Comparison of ENCODE assay signal across 31 cellular contexts in genomic region chr13:73601708-73602107, GRCh38.
"Had no signal": no experiment of that assay in that cellular context is flagged by ENCODE, and none has a peak within 500 bp of the region (broad histone marks: within the 10 kb centered on the region; RNA-seq: fewer than 3 reads in every experiment).

No MANE protein-coding gene starts in this region.

- H3K36me3 Mint-ChIP-seq: activated naive CD8-positive, alpha-beta T cell treated with anti-CD3 and anti-CD28 coated beads for 36 hours had no signal

- H3K36me3 ChIP-seq: adrenal gland, esophagus squamous epithelium had no signal

- H3K4me1 Mint-ChIP-seq: activated CD4-positive, alpha-beta T cell treated with anti-CD3 and anti-CD28 coated beads, Interleukin-2, amount 10 ng/mL, durations not matched to agents 7 days and 5 days; activated naive CD8-positive, alpha-beta T cell treated with anti-CD3 and anti-CD28 coated beads for 36 hours; activated naive CD8-positive, alpha-beta T cell treated with anti-CD3 and anti-CD28 coated beads, Interleukin-2, amount 50 U/mL, for 24 hours had no signal

- H3K27me3 Mint-ChIP-seq: activated CD4-positive, alpha-beta T cell treated with anti-CD3 and anti-CD28 coated beads, Interleukin-2, amount 10 ng/mL, durations not matched to agents 7 days and 5 days; activated CD8-positive, alpha-beta T cell treated with anti-CD3 and anti-CD28 coated beads for 36 hours; activated naive CD8-positive, alpha-beta T cell treated with anti-CD3 and anti-CD28 coated beads for 36 hours; activated naive CD8-positive, alpha-beta T cell treated with anti-CD3 and anti-CD28 coated beads, Interleukin-2, amount 50 U/mL, for 24 hours had no signal

- H3K9me3 Mint-ChIP-seq: activated T-helper 2 cell treated with anti-CD3 and anti-CD28 coated beads, Interferon-gamma antibody, Interleukin-2, Interleukin-4, amounts not matched to agents 10 μg/mL and 5 μg/mL and 100 μg/mL, durations not matched to agents 14 hours and 24 hours and 36 hours; effector memory CD8-positive, alpha-beta T cell had no signal

- H3K4me3 Mint-ChIP-seq: activated CD4-positive, alpha-beta T cell treated with anti-CD3 and anti-CD28 coated beads, Interleukin-2, amount 10 ng/mL, durations not matched to agents 7 days and 5 days; activated CD8-positive, alpha-beta T cell treated with anti-CD3 and anti-CD28 coated beads for 36 hours; activated naive CD4-positive, alpha-beta T cell treated with anti-CD3 and anti-CD28 coated beads for 36 hours; activated naive CD4-positive, alpha-beta T cell treated with anti-CD3 and anti-CD28 coated beads, Interleukin-2, amount 50 U/mL, for 24 hours; activated naive CD8-positive, alpha-beta T cell treated with anti-CD3 and anti-CD28 coated beads for 36 hours; activated naive CD8-positive, alpha-beta T cell treated with anti-CD3 and anti-CD28 coated beads, Interleukin-2, amount 50 U/mL, for 24 hours; activated T-helper 1 cell treated with anti-CD3 and anti-CD28 coated beads, Interleukin-12 subunit alpha, Interleukin-12 subunit beta, Interleukin-2, Interleukin-4 antibody, amounts not matched to agents 30 ng/mL and 10 ng/mL and 1 ng/mL, durations not matched to agents 14 hours and 24 hours and 36 hours; effector memory CD8-positive, alpha-beta T cell; T-helper 1 cell treated with Interleukin-12 subunit alpha and Interleukin-12 subunit beta and Interleukin-4 antibody, amounts not matched to agents 30 μg/mL and 1 μg/mL, for 36 hours; WTC11 had no signal

- H3K4me1 ChIP-seq: adrenal gland, body of pancreas had no signal

- H3K27ac Mint-ChIP-seq: activated CD4-positive, alpha-beta T cell treated with anti-CD3 and anti-CD28 coated beads, Interleukin-2, amount 10 ng/mL, durations not matched to agents 7 days and 5 days; activated CD8-positive, alpha-beta T cell treated with anti-CD3 and anti-CD28 coated beads for 36 hours; activated naive CD4-positive, alpha-beta T cell treated with anti-CD3 and anti-CD28 coated beads for 36 hours; activated naive CD4-positive, alpha-beta T cell treated with anti-CD3 and anti-CD28 coated beads, Interleukin-2, amount 50 U/mL, for 24 hours; activated naive CD8-positive, alpha-beta T cell treated with anti-CD3 and anti-CD28 coated beads for 36 hours; activated naive CD8-positive, alpha-beta T cell treated with anti-CD3 and anti-CD28 coated beads, Interleukin-2, amount 50 U/mL, for 24 hours; activated T-helper 1 cell treated with anti-CD3 and anti-CD28 coated beads, Interleukin-12 subunit alpha, Interleukin-12 subunit beta, Interleukin-2, Interleukin-4 antibody, amounts not matched to agents 30 ng/mL and 10 ng/mL and 1 ng/mL, durations not matched to agents 14 hours and 24 hours and 36 hours; activated T-helper 2 cell treated with anti-CD3 and anti-CD28 coated beads, Interferon-gamma antibody, Interleukin-2, Interleukin-4, amounts not matched to agents 10 μg/mL and 5 μg/mL and 100 μg/mL, durations not matched to agents 14 hours and 24 hours and 36 hours; effector memory CD8-positive, alpha-beta T cell; T-helper 1 cell treated with Interleukin-12 subunit alpha and Interleukin-12 subunit beta and Interleukin-4 antibody, amounts not matched to agents 30 μg/mL and 1 μg/mL, for 36 hours; WTC11 had no signal

- ATAC-seq: activated CD8-positive, alpha-beta T cell treated with anti-CD3 and anti-CD28 coated beads for 36 hours; activated naive CD8-positive, alpha-beta T cell treated with anti-CD3 and anti-CD28 coated beads, Interleukin-2, amount 50 U/mL, for 24 hours; body of pancreas; effector memory CD8-positive, alpha-beta T cell had no signal

- H3K27ac ChIP-seq: adrenal gland, body of pancreas, VCaP had no signal

- H3K9me3 ChIP-seq: adrenal gland, body of pancreas, esophagus squamous epithelium had no signal

- H3K4me3 ChIP-seq: adrenal gland, body of pancreas, esophagus squamous epithelium had no signal

- FAIRE-seq: colon, frontal cortex, TTC549 had no signal

- DNase-seq: activated CD4-positive, alpha-beta T cell treated with anti-CD3 and anti-CD28 coated beads for 1 hour; activated CD4-positive, alpha-beta T cell treated with anti-CD3 and anti-CD28 coated beads for 4 hours; activated CD4-positive, alpha-beta T cell treated with anti-CD3 and anti-CD28 coated beads, Interleukin-2, amount 10 ng/mL, durations not matched to agents 7 days and 5 days; activated CD4-positive, alpha-beta T cell treated with anti-CD3 and anti-CD28 coated beads, Interleukin-2, amount 50 U/mL, for 48 hours; activated CD8-positive, alpha-beta memory T cell treated with anti-CD3 and anti-CD28 coated beads for 24 hours; activated CD8-positive, alpha-beta T cell treated with anti-CD3 and anti-CD28 coated beads for 36 hours; activated effector memory CD4-positive, alpha-beta T cell treated with anti-CD3 and anti-CD28 coated beads, Interleukin-2, amount 50 U/mL, for 16 hours; activated naive CD4-positive, alpha-beta T cell treated with anti-CD3 and anti-CD28 coated beads for 36 hours; activated naive CD8-positive, alpha-beta T cell treated with anti-CD3 and anti-CD28 coated beads for 36 hours; activated naive CD8-positive, alpha-beta T cell treated with anti-CD3 and anti-CD28 coated beads, Interleukin-2, amount 50 U/mL, for 24 hours; activated T-cell treated with anti-CD3 and anti-CD28 coated beads, Interleukin-2, amount 50 U/mL, for 48 hours; adrenal gland; amygdala; aorta; body of pancreas; caudate nucleus; cortex of kidney; effector CD4-positive, alpha-beta T cell; effector memory CD8-positive, alpha-beta T cell; esophagus squamous epithelium; head of caudate nucleus; T-helper 9 cell had no signal

- H3K27me3 ChIP-seq: adrenal gland, body of pancreas, esophagus squamous epithelium had no signal
